11 cellular contexts compared by ENCODE assay signal in genomic region chr15:77029166-77030041, GRCh38. TPM values are rescaled to one million over a fixed set of nuclear protein-coding genes. Genes with fewer than 3 reads are reported as not detected.
DNase-seq lines count a peak whose midpoint lies in the region; ATAC-seq, FAIRE-seq and TF ChIP-seq lines count a peak whose summit lies in the region.
"Had no signal": no experiment of that assay in that cellular context is flagged by ENCODE, and none has a peak within 500 bp of the region (broad histone marks: within the 10 kb centered on the region; RNA-seq: fewer than 3 reads in every experiment).

No MANE protein-coding gene starts in this region.

- no peaks in the 10 kb centered on the region for H3K36me3 ChIP-seq in right atrium auricular region
- H3K36me3 ChIP-seq in PC-3 (ENCODE audit: low read depth, low read length) = no peaks in the 10 kb centered on the region
- H3K36me3 ChIP-seq: tibial nerve had no signal

- H3K79me2 ChIP-seq in PC-3 (ENCODE audit: low read length) = no peaks in the 10 kb centered on the region

- peaks cover 0 to 5% of the 10 kb centered on the region in 2 donors for H3K36me3 Mint-ChIP-seq in activated naive CD4-positive, alpha-beta T cell treated with anti-CD3 and anti-CD28 coated beads, Interleukin-2, amount 50 U/mL, for 72 hours
- H3K36me3 Mint-ChIP-seq in memory B cell (peaks cover 8% of the 10 kb centered on the region), type B pancreatic cell (no peaks in the 10 kb centered on the region)

- H3F3A ChIP-seq in PC-3 (ENCODE audit: low read length, unreplicated experiment) = no peaks in the 10 kb centered on the region

- H3K4me3 Mint-ChIP-seq in memory B cell (no peak overlapping the region), type B pancreatic cell (no peak overlapping the region)

- H2AFZ ChIP-seq in PC-3 (ENCODE audit: low read length) = no peak overlapping the region

- no TSS peak for BruUV-seq in PC-3 (replicated peaks; lab: Mats Ljungman, UMichigan)

- H3K9me3 ChIP-seq in right atrium auricular region = no peaks in the 10 kb centered on the region
- H3K9me3 ChIP-seq in PC-3 (ENCODE audit: low read length) = no peaks in the 10 kb centered on the region
- H3K9me3 ChIP-seq: tibial nerve had no signal

- no peaks in the 10 kb centered on the region for H3K9me2 ChIP-seq in PC-3 (replicated peaks; ENCODE audit: low read length)

- peak overlapping the region; percentile 16 to 50 for H3K27ac Mint-ChIP-seq in activated naive CD4-positive, alpha-beta T cell treated with anti-CD3 and anti-CD28 coated beads, Interleukin-2, amount 50 U/mL, for 72 hours
- peak overlapping the region; percentile 28 for H3K27ac Mint-ChIP-seq in memory B cell
- H3K27ac Mint-ChIP-seq in type B pancreatic cell = no peak overlapping the region

- H4K20me1 ChIP-seq in PC-3 (ENCODE audit: low read length) = no peaks in the 10 kb centered on the region

- ATAC-seq in Right ventricle myocardium inferior (no peak), memory B cell (ENCODE audit: low read depth) (no peak), PC-3 (no peak)
- ATAC-seq in activated naive CD4-positive, alpha-beta T cell treated with anti-CD3 and anti-CD28 coated beads, Interleukin-2, amount 50 U/mL, for 72 hours = no peak

- CTCF ChIA-PET in PC-3 (lab: Charles Lee) = no interaction called here

- TF ChIP-seq CTCF in right atrium auricular region (IDR thresholded peaks at IDR 0.05) (no peak), type B pancreatic cell (conservative IDR thresholded peaks at IDR 0.05) (no peak), PC-3 (conservative IDR thresholded peaks at IDR 0.05; ENCODE audit: low read depth, low read length) (no peak)

- H3K4me1 ChIP-seq in right atrium auricular region (peaks cover 0 to 12% of the 10 kb centered on the region in 2 donors), PC-3 (ENCODE audit: insufficient read depth, low read length) (no peaks in the 10 kb centered on the region)

- H3K9ac ChIP-seq in PC-3 (ENCODE audit: low read length) = no peak overlapping the region

- intact Hi-C loops in Right ventricle myocardium inferior (cut with DNase I) = no loop called here
- intact Hi-C loops in PC-3 (cut with micrococcal nuclease) = no loop called here

- POLR2A ChIA-PET in PC-3 (lab: Charles Lee; ENCODE audit: unreplicated experiment) = no interaction called here

- H3K27ac ChIP-seq in right atrium auricular region (no peak overlapping the region), PC-3 (ENCODE audit: low read length) (no peak overlapping the region)
- H3K27ac ChIP-seq: tibial nerve had no signal

- H3K9me3 Mint-ChIP-seq in activated naive CD4-positive, alpha-beta T cell treated with anti-CD3 and anti-CD28 coated beads, Interleukin-2, amount 50 U/mL, for 72 hours = no peaks in the 10 kb centered on the region
- H3K9me3 Mint-ChIP-seq in memory B cell (no peaks in the 10 kb centered on the region), type B pancreatic cell (no peaks in the 10 kb centered on the region)

- no peaks in the 10 kb centered on the region for H3K27me3 ChIP-seq in right atrium auricular region
- H3K27me3 ChIP-seq in PC-3 (ENCODE audit: low read length) = no peaks in the 10 kb centered on the region

- H3K4me2 ChIP-seq in PC-3 (ENCODE audit: low read length) = no peak overlapping the region

- DNase-seq in Right ventricle myocardium inferior (ENCODE audit: missing footprints) (peak; percentile 21), right atrium auricular region (ENCODE audit: low spot score) (no peak), memory B cell (ENCODE audit: low spot score in 2 of 2) (no peak), type B pancreatic cell (ENCODE audit: extremely low spot score, unreplicated experiment) (peak; percentile 54), SIG-M5 treated with dmso at 0.1 percent for 504 hours (lab: John Stamatoyannopoulos, UW; ENCODE audit: unreplicated experiment) (no peak), PC-3 (no peak), GM19239 (ENCODE audit: insufficient read length, low spot score) (no peak)
- DNase-seq in activated naive CD4-positive, alpha-beta T cell treated with anti-CD3 and anti-CD28 coated beads, Interleukin-2, amount 50 U/mL, for 72 hours (ENCODE audit: low spot score in 2 of 2) = peak in 1 of 2 donors; percentile 55
- DNase-seq: NCI-H2029 had no signal

- H3K4me1 Mint-ChIP-seq in memory B cell (peaks cover 18% of the 10 kb centered on the region), type B pancreatic cell (ENCODE audit: unreplicated experiment) (no peaks in the 10 kb centered on the region)

- H3K4me3 ChIP-seq in right atrium auricular region (no peak overlapping the region), PC-3 (ENCODE audit: low read length) (no peak overlapping the region)

- no peak for FAIRE-seq in GM19239 (lab: Jason Lieb, UNC)

- H3K27me3 Mint-ChIP-seq in memory B cell (no peaks in the 10 kb centered on the region), type B pancreatic cell (peaks cover 5% of the 10 kb centered on the region)

RNA-seq across cellular contexts. Expression of gene PSTPIP1, which starts 34.5 kb away (rescaled TPM):
- 4.5 TPM for total RNA-seq in Right ventricle myocardium inferior
- 1 to 10 TPM; 1.9 to 2.3 TPM for total RNA-seq in right atrium auricular region
- 100 to 1,000 TPM in 1 of 2 donors, 10 to 100 TPM in 1; 95.5 to 149 TPM for total RNA-seq in activated naive CD4-positive, alpha-beta T cell treated with anti-CD3 and anti-CD28 coated beads, Interleukin-2, amount 50 U/mL, for 72 hours
- total RNA-seq in type B pancreatic cell (ENCODE audit: low replicate concordance) = 0.77 TPM in 1 of 2 replicates, not detected in the other
- total RNA-seq in PC-3 (2014; rRNA removed) = not detected in 2 replicates
- total RNA-seq: kidney epithelial cell had no signal

RNA-seq across cellular contexts. Expression of gene TSPAN3, which starts 41.5 kb away (rescaled TPM):
- total RNA-seq in Right ventricle myocardium inferior (98.3 TPM), right atrium auricular region (100 to 1,000 TPM; 191 to 361 TPM), type B pancreatic cell (ENCODE audit: low replicate concordance) (288 and 377 TPM in 2 replicates), PC-3 (2014; rRNA removed) (125 and 140 TPM in 2 replicates)
- total RNA-seq in activated naive CD4-positive, alpha-beta T cell treated with anti-CD3 and anti-CD28 coated beads, Interleukin-2, amount 50 U/mL, for 72 hours = 10 to 100 TPM in 1 of 2 donors, 1 to 10 TPM in 1; 6.9 to 27.1 TPM

Comparison
In these comparisons a context has a peak if more than half of its experiments do, and no peak if none do; other contexts are left out.
1. DNase-seq: peak in Right ventricle myocardium inferior (single experiment) and type B pancreatic cell (single experiment); none in right atrium auricular region (single experiment), memory B cell (0 of 2), SIG-M5 treated with dmso at 0.1 percent for 504 hours (single experiment), PC-3 (single experiment) and GM19239 (single experiment).
2. RNA of gene PSTPIP1, which starts 34.5 kb away (total RNA-seq): 95.5 to 149 TPM in activated naive CD4-positive, alpha-beta T cell treated with anti-CD3 and anti-CD28 coated beads, Interleukin-2, amount 50 U/mL, for 72 hours; 4.5 TPM in Right ventricle myocardium inferior (single experiment), 1.9 to 2.3 TPM in right atrium auricular region, 0.77 TPM in type B pancreatic cell and not detected in PC-3; every median in the first group is over 10 times any median in the second.